ENCODE assay signal across 8 cellular contexts in genomic region chr1:167401260-167401873, GRCh38.
DNase-seq lines count a peak whose midpoint lies in the region; ATAC-seq and TF ChIP-seq lines count a peak whose summit lies in the region.

No MANE protein-coding gene starts in this region.

- H3K27ac Mint-ChIP-seq in CD4-positive, alpha-beta memory T cell = no peak overlapping the region
- H3K27ac Mint-ChIP-seq in WTC11 (peak overlapping the region; percentile 28; the same call in 1 of the 2 replicates), mesothelial cell of epicardium (no peak overlapping the region)

- intact Hi-C loops in CD4-positive, alpha-beta memory T cell (cut with micrococcal nuclease) = loop anchor here (1.0 to 10.0 kb wide), 6 partner anchors 41 to 337 kb away; partner anchors contain the start of gene CD247

- no peaks in the 10 kb centered on the region for H3K27me3 Mint-ChIP-seq in CD4-positive, alpha-beta memory T cell
- H3K27me3 Mint-ChIP-seq in WTC11 (ENCODE audit: low read depth) (no peaks in the 10 kb centered on the region), mesothelial cell of epicardium (ENCODE audit: low read depth) (no peaks in the 10 kb centered on the region)

- DNase-seq in CD4-positive, alpha-beta memory T cell = peak in 4 of 5 donors; percentile 37 to 47 (median 41)
- peak; percentile 61 to 83 for DNase-seq in NCI-H2081 (lab: John Stamatoyannopoulos, UW)
- DNase-seq in WTC11 (ENCODE audit: low spot score) = peak; percentile 67
- DNase-seq in dermis blood vessel endothelial cell = peak; percentile 76
- no peak for DNase-seq in mesothelial cell of epicardium (ENCODE audit: low spot score in 2 of 2, unreplicated experiment in 2 of 2)
- peak; percentile 9 to 20 for DNase-seq in stimulated activated CD8-positive, alpha-beta memory T cell treated with anti-CD3 and anti-CD28 coated beads, Interleukin-7, amount 100 ng/mL, for 48 hours (ENCODE audit: extremely low read depth in 1 of 2, low read depth in 1 of 2)

- POLR2A ChIA-PET in CD4-positive, alpha-beta memory T cell (lab: Charles Lee; ENCODE audit: partially characterized antibody) = interaction anchor here (1.0 to 1.4 kb wide), 4 partner anchors 9 to 181 kb away, joined by 3 to 4 read pairs (median 3); partner anchors contain the start of genes CREG1 and POU2F1
- POLR2A ChIA-PET in WTC11 (lab: Charles Lee) = no interaction called here

- H3K4me3 ChIP-seq in CD4-positive, alpha-beta memory T cell (ENCODE audit: low read length in 2 of 2) = no peak overlapping the region

- H3K36me3 ChIP-seq in CD4-positive, alpha-beta memory T cell (ENCODE audit: insufficient read depth, low read length) = peaks cover 16% of the 10 kb centered on the region

- peaks cover 53 to 54% of the 10 kb centered on the region in 2 donors for H3K36me3 Mint-ChIP-seq in CD4-positive, alpha-beta memory T cell
- H3K36me3 Mint-ChIP-seq in WTC11 (peaks cover 53% of the 10 kb centered on the region), mesothelial cell of epicardium (peaks cover 22% of the 10 kb centered on the region)

- CTCF ChIA-PET in CD4-positive, alpha-beta memory T cell (lab: Charles Lee; ENCODE audit: partially characterized antibody) = interaction anchor here (0.6 to 4.6 kb wide), 26 partner anchors 8 to 181 kb away, joined by 3 to 86 read pairs (median 4); partner anchors contain the start of genes CD247 and POU2F1
- CTCF ChIA-PET in WTC11 (lab: Charles Lee) = interaction anchor here (0.6 to 1.2 kb wide), 9 partner anchors 10 to 342 kb away, joined by 3 to 6 read pairs (median 3); no protein-coding TSS in a partner anchor

- H3K27me3 ChIP-seq in CD4-positive, alpha-beta memory T cell (ENCODE audit: insufficient read depth, low read length) = no peaks in the 10 kb centered on the region

- H3K9me3 ChIP-seq in CD4-positive, alpha-beta memory T cell (ENCODE audit: control insufficient read depth in 1 of 2, low read length in 2 of 2) = no peaks in the 10 kb centered on the region

- no peaks in the 10 kb centered on the region for H3K4me1 ChIP-seq in CD4-positive, alpha-beta memory T cell (ENCODE audit: insufficient read depth, low read length)

- peak; percentile 49; the same call in 1 of the 2 replicates for TF ChIP-seq CTCF in WTC11 (IDR thresholded peaks at IDR 0.05)
- peak; percentile 30 for TF ChIP-seq CTCF in mesothelial cell of epicardium (IDR thresholded peaks at IDR 0.05; ENCODE audit: unreplicated experiment)

- no peak overlapping the region for H3K27ac ChIP-seq in CD4-positive, alpha-beta memory T cell (ENCODE audit: low read depth, low read length)

- ATAC-seq in GM21390 (IDR thresholded peaks at IDR 0.05; ENCODE audit: unreplicated experiment) (peak; percentile 57), WTC11 (peak; percentile 93), HG03196 (IDR thresholded peaks at IDR 0.05; ENCODE audit: unreplicated experiment) (no peak)

- H3K4me1 Mint-ChIP-seq in CD4-positive, alpha-beta memory T cell = peaks cover 0 to 3% (median under 1%) of the 10 kb centered on the region in 4 donors
- H3K4me1 Mint-ChIP-seq in WTC11 (peaks cover 3% of the 10 kb centered on the region; the same call in 1 of the 2 replicates), mesothelial cell of epicardium (peaks cover 7% of the 10 kb centered on the region)

- H3K9me3 Mint-ChIP-seq in CD4-positive, alpha-beta memory T cell = no peaks in the 10 kb centered on the region
- H3K9me3 Mint-ChIP-seq in WTC11 (no peaks in the 10 kb centered on the region), mesothelial cell of epicardium (no peaks in the 10 kb centered on the region)

- no peak overlapping the region for H3K4me3 Mint-ChIP-seq in CD4-positive, alpha-beta memory T cell
- H3K4me3 Mint-ChIP-seq in WTC11 = no peak overlapping the region
- no peak overlapping the region for H3K4me3 Mint-ChIP-seq in mesothelial cell of epicardium

TF ChIP-seq in WTC11, 78 proteins besides CTCF, POLR2A, EP300 and RAD21:
- TF ChIP-seq MLX (CRISPR knock-in tag; IDR thresholded peaks at IDR 0.05) (no peak), SP1 (CRISPR knock-in tag; conservative IDR thresholded peaks at IDR 0.05) (no peak), MAX (CRISPR knock-in tag; IDR thresholded peaks at IDR 0.05) (0 out of 2 replicates have a peak, but pooled peaks have one; percentile 25), HMGXB4 (CRISPR knock-in tag; IDR thresholded peaks at IDR 0.05) (no peak)

Comparison
In these comparisons a context has a peak if more than half of its experiments do, and no peak if none do; other contexts are left out.
1. DNase-seq: peak in CD4-positive, alpha-beta memory T cell (4 of 5), NCI-H2081 (2 of 2), WTC11 (single experiment), dermis blood vessel endothelial cell (single experiment) and stimulated activated CD8-positive, alpha-beta memory T cell treated with anti-CD3 and anti-CD28 coated beads, Interleukin-7, amount 100 ng/mL, for 48 hours (2 of 2); none in mesothelial cell of epicardium (0 of 2).